ENCODE assay signal across 1 cellular context in genomic region chr19:48965033-48965805, GRCh38.
TF ChIP-seq lines count a peak whose summit lies in the region.

TSS of gene FTL (plus strand) at chr19:48965309. CDS start at chr19:48965508, 199 bp downstream.

TF ChIP-seq in HepG2, 621 proteins besides CTCF, POLR2A, EP300 and RAD21 (continued from another document and continues in another):
- peak; percentile 51 for TF ChIP-seq ARID5B (CRISPR knock-in tag; IDR thresholded peaks at IDR 0.05)
- peak; percentile 59; the same call in 1 of the 2 replicates for TF ChIP-seq KLF11 (CRISPR knock-in tag; IDR thresholded peaks at IDR 0.05)
- TF ChIP-seq ZBTB21 (CRISPR knock-in tag; IDR thresholded peaks at IDR 0.05): no peak; the same call in 1 of the 2 replicates
- TF ChIP-seq, protein P1, sequence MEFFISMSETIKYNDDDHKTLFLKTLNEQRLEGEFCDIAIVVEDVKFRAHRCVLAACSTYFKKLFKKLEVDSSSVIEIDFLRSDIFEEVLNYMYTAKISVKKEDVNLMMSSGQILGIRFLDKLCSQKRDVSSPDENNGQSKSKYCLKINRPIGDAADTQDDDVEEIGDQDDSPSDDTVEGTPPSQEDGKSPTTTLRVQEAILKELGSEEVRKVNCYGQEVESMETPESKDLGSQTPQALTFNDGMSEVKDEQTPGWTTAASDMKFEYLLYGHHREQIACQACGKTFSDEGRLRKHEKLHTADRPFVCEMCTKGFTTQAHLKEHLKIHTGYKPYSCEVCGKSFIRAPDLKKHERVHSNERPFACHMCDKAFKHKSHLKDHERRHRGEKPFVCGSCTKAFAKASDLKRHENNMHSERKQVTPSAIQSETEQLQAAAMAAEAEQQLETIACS (CRISPR knock-in tag; IDR thresholded peaks at IDR 0.05): peak; percentile 55; the same call in 1 of the 2 replicates
- TF ChIP-seq, protein P2, sequence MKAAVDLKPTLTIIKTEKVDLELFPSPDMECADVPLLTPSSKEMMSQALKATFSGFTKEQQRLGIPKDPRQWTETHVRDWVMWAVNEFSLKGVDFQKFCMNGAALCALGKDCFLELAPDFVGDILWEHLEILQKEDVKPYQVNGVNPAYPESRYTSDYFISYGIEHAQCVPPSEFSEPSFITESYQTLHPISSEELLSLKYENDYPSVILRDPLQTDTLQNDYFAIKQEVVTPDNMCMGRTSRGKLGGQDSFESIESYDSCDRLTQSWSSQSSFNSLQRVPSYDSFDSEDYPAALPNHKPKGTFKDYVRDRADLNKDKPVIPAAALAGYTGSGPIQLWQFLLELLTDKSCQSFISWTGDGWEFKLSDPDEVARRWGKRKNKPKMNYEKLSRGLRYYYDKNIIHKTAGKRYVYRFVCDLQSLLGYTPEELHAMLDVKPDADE (CRISPR knock-in tag; IDR thresholded peaks at IDR 0.05): peak; percentile 54; the same call in 1 of the 2 replicates
- TF ChIP-seq KAT2B (IDR thresholded peaks at IDR 0.05; ENCODE audit: borderline replicate concordance, low read depth, low read length): no peak
- peak; percentile 93 for TF ChIP-seq NCOA5 (CRISPR knock-in tag; IDR thresholded peaks at IDR 0.05)
- no peak for TF ChIP-seq MAFK (conservative IDR thresholded peaks at IDR 0.05 in 1 of 2, IDR thresholded peaks at IDR 0.05 in 1 of 2; ENCODE audit: low read length in 2 of 2)
- peak; percentile 67; the same call in 1 of the 2 replicates for TF ChIP-seq ZNF12 (CRISPR knock-in tag; IDR thresholded peaks at IDR 0.05)
- TF ChIP-seq, protein P3, sequence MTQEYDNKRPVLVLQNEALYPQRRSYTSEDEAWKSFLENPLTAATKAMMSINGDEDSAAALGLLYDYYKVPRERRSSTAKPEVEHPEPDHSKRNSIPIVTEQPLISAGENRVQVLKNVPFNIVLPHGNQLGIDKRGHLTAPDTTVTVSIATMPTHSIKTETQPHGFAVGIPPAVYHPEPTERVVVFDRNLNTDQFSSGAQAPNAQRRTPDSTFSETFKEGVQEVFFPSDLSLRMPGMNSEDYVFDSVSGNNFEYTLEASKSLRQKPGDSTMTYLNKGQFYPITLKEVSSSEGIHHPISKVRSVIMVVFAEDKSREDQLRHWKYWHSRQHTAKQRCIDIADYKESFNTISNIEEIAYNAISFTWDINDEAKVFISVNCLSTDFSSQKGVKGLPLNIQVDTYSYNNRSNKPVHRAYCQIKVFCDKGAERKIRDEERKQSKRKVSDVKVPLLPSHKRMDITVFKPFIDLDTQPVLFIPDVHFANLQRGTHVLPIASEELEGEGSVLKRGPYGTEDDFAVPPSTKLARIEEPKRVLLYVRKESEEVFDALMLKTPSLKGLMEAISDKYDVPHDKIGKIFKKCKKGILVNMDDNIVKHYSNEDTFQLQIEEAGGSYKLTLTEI (CRISPR knock-in tag; conservative IDR thresholded peaks at IDR 0.05): no peak
- no peak for TF ChIP-seq PCBP1 (IDR thresholded peaks at IDR 0.05; ENCODE audit: borderline replicate concordance, low read depth, low read length)
- peak; percentile 73 for TF ChIP-seq ZNF263 (CRISPR knock-in tag; IDR thresholded peaks at IDR 0.05)
- TF ChIP-seq FOXK1 (CRISPR knock-in tag; IDR thresholded peaks at IDR 0.05; ENCODE audit: borderline replicate concordance, low read depth): peak; percentile 76; the same call in 1 of the 2 replicates
- no peak; the same call in 1 of the 2 replicates for TF ChIP-seq TOPORS (CRISPR knock-in tag; IDR thresholded peaks at IDR 0.05)
- TF ChIP-seq BHLHE40 (IDR thresholded peaks at IDR 0.05; ENCODE audit: low read length): peak; percentile 76
- peak; percentile 83 for TF ChIP-seq ZGPAT (CRISPR knock-in tag; IDR thresholded peaks at IDR 0.05)
- TF ChIP-seq ZBTB42 (CRISPR knock-in tag; IDR thresholded peaks at IDR 0.05): 0 out of 2 replicates have a peak, but pooled peaks have one; percentile 55
- peak; percentile 94 for TF ChIP-seq SRY (CRISPR knock-in tag; IDR thresholded peaks at IDR 0.05)
- TF ChIP-seq GLI4 (CRISPR knock-in tag; IDR thresholded peaks at IDR 0.05; ENCODE audit: borderline replicate concordance): peak; percentile 40; the same call in 1 of the 2 replicates
- TF ChIP-seq KDM5A (IDR thresholded peaks at IDR 0.05; ENCODE audit: borderline replicate concordance, low read length): no peak
- peak; percentile 97; the same call in 1 of the 2 replicates for TF ChIP-seq ZFP37 (CRISPR knock-in tag; IDR thresholded peaks at IDR 0.05; ENCODE audit: borderline replicate concordance)
- TF ChIP-seq ARID4A (CRISPR knock-in tag; IDR thresholded peaks at IDR 0.05; ENCODE audit: borderline replicate concordance): peak; percentile 86; the same call in 1 of the 2 replicates
- peak; percentile 82 for TF ChIP-seq ZSCAN21 (CRISPR knock-in tag; IDR thresholded peaks at IDR 0.05; ENCODE audit: borderline replicate concordance)
- peak; percentile 67; the same call in 1 of the 2 replicates for TF ChIP-seq GABPB1 (CRISPR knock-in tag; IDR thresholded peaks at IDR 0.05)
- TF ChIP-seq NONO (IDR thresholded peaks at IDR 0.05): no peak
- TF ChIP-seq NONO (CRISPR knock-in tag; conservative IDR thresholded peaks at IDR 0.05): peak; percentile 89
- peak; percentile 95 for TF ChIP-seq TEAD2 (CRISPR knock-in tag; IDR thresholded peaks at IDR 0.05)
- TF ChIP-seq ZNF253 (CRISPR knock-in tag; IDR thresholded peaks at IDR 0.05; ENCODE audit: borderline replicate concordance): peak; percentile 87; the same call in 1 of the 2 replicates
- TF ChIP-seq ZNF772 (CRISPR knock-in tag; IDR thresholded peaks at IDR 0.05): no peak
- TF ChIP-seq RNF2 (conservative IDR thresholded peaks at IDR 0.05; ENCODE audit: low read depth): peak; percentile 67
- no peak; the same call in 1 of the 2 replicates for TF ChIP-seq HNF4G (IDR thresholded peaks at IDR 0.05; ENCODE audit: borderline replicate concordance, low read depth, low read length)
- peak; percentile 39; the same call in 1 of the 2 replicates for TF ChIP-seq HNF4G (CRISPR knock-in tag; IDR thresholded peaks at IDR 0.05; ENCODE audit: borderline replicate concordance, low read depth)
- TF ChIP-seq ZNF333 (CRISPR knock-in tag; IDR thresholded peaks at IDR 0.05; ENCODE audit: borderline replicate concordance): peak; percentile 43; the same call in 1 of the 2 replicates
- TF ChIP-seq ZNF703 (CRISPR knock-in tag; IDR thresholded peaks at IDR 0.05; ENCODE audit: borderline replicate concordance): peak; percentile 84; the same call in 1 of the 2 replicates
- no peak for TF ChIP-seq NFE2 (CRISPR knock-in tag; IDR thresholded peaks at IDR 0.05)
- no peak for TF ChIP-seq PHF5A (CRISPR knock-in tag; IDR thresholded peaks at IDR 0.05; ENCODE audit: low read depth, unreplicated experiment)
- TF ChIP-seq HNRNPK (IDR thresholded peaks at IDR 0.05; ENCODE audit: low read depth, low read length, poor library complexity, severe bottlenecking): peak; percentile 61
- TF ChIP-seq, protein P4, sequence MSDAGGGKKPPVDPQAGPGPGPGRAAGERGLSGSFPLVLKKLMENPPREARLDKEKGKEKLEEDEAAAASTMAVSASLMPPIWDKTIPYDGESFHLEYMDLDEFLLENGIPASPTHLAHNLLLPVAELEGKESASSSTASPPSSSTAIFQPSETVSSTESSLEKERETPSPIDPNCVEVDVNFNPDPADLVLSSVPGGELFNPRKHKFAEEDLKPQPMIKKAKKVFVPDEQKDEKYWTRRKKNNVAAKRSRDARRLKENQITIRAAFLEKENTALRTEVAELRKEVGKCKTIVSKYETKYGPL (CRISPR knock-in tag; IDR thresholded peaks at IDR 0.05): peak; percentile 87
- peak; percentile 50 for TF ChIP-seq HES4 (CRISPR knock-in tag; IDR thresholded peaks at IDR 0.05; ENCODE audit: borderline replicate concordance)
- 0 out of 2 replicates have a peak, but pooled peaks have one; percentile 18 for TF ChIP-seq ZNF543 (CRISPR knock-in tag; IDR thresholded peaks at IDR 0.05)
- TF ChIP-seq ERF (CRISPR knock-in tag; IDR thresholded peaks at IDR 0.05): peak; percentile 98
- TF ChIP-seq ADNP (CRISPR knock-in tag; IDR thresholded peaks at IDR 0.05): 0 out of 2 replicates have a peak, but pooled peaks have one; percentile 52
- TF ChIP-seq, protein P5, sequence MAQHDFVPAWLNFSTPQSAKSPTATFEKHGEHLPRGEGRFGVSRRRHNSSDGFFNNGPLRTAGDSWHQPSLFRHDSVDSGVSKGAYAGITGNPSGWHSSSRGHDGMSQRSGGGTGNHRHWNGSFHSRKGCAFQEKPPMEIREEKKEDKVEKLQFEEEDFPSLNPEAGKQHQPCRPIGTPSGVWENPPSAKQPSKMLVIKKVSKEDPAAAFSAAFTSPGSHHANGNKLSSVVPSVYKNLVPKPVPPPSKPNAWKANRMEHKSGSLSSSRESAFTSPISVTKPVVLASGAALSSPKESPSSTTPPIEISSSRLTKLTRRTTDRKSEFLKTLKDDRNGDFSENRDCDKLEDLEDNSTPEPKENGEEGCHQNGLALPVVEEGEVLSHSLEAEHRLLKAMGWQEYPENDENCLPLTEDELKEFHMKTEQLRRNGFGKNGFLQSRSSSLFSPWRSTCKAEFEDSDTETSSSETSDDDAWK (CRISPR knock-in tag; IDR thresholded peaks at IDR 0.05): no peak
- no peak for TF ChIP-seq RARG (CRISPR knock-in tag; IDR thresholded peaks at IDR 0.05; ENCODE audit: low read depth)
- TF ChIP-seq SMARCC2 (IDR thresholded peaks at IDR 0.05): no peak
- no peak for TF ChIP-seq ZNF570 (CRISPR knock-in tag; IDR thresholded peaks at IDR 0.05; ENCODE audit: borderline replicate concordance)
- TF ChIP-seq ZNF230 (CRISPR knock-in tag; IDR thresholded peaks at IDR 0.05): peak; percentile 33; the same call in 1 of the 2 replicates
- peak; percentile 85; the same call in 1 of the 2 replicates for TF ChIP-seq ZBTB46 (CRISPR knock-in tag; IDR thresholded peaks at IDR 0.05; ENCODE audit: borderline replicate concordance)
